In genomic region chr9:137085918-137086530, GRCh38 we compare ENCODE assay signal across 8 cellular contexts. TPM values are rescaled to one million over a fixed set of nuclear protein-coding genes. Genes with fewer than 3 reads are reported as not detected.
DNase-seq lines count a peak whose midpoint lies in the region; ATAC-seq and TF ChIP-seq lines count a peak whose summit lies in the region.

No MANE protein-coding gene starts in this region.

- DNase-seq in DMS53 (lab: John Stamatoyannopoulos, UW), result peak; percentile 68
- no peak for DNase-seq in DMS53 treated with DMSO at 0.1 percent for 48 hours (lab: John Stamatoyannopoulos, UW; ENCODE audit: unreplicated experiment)
- no peak for DNase-seq in endothelial cell (ENCODE audit: low spot score)

- H3K27me3 Mint-ChIP-seq in endothelial cell (ENCODE audit: unreplicated experiment), result peaks cover 23% of the 10 kb centered on the region

- peak overlapping the region; percentile 78 to 90 for H3K4me3 ChIP-seq in muscle layer of duodenum (ENCODE audit: low read depth in 1 of 2, low read length in 2 of 2)
- peak overlapping the region; percentile 68 for H3K4me3 ChIP-seq in urinary bladder (ENCODE audit: low read depth, low read length)

- H3K4me3 Mint-ChIP-seq in endothelial cell (ENCODE audit: unreplicated experiment), result peak overlapping the region; percentile 88

- no peaks in the 10 kb centered on the region for H3K27me3 ChIP-seq in muscle layer of duodenum (ENCODE audit: low read depth, low read length)

- H3K9me3 ChIP-seq in muscle layer of duodenum (ENCODE audit: control insufficient read depth in 1 of 2, low read length in 2 of 2), result no peaks in the 10 kb centered on the region

- peaks cover 12% of the 10 kb centered on the region for H3K4me1 Mint-ChIP-seq in endothelial cell (ENCODE audit: unreplicated experiment)

- H3K4me1 ChIP-seq in muscle layer of duodenum (ENCODE audit: control insufficient read depth in 1 of 2, insufficient read depth in 2 of 2, low read length in 2 of 2), result peaks cover 4 to 15% of the 10 kb centered on the region in 2 donors
- peaks cover 2% of the 10 kb centered on the region for H3K4me1 ChIP-seq in urinary bladder (ENCODE audit: insufficient read depth)

- H3K27ac Mint-ChIP-seq in endothelial cell (ENCODE audit: unreplicated experiment), result no peak overlapping the region

- H3K27ac ChIP-seq in muscle layer of duodenum (ENCODE audit: low read length), result peak overlapping the region; percentile 67
- peak overlapping the region; percentile 93 for H3K27ac ChIP-seq in urinary bladder (ENCODE audit: low read depth)

- H3K36me3 Mint-ChIP-seq in endothelial cell (ENCODE audit: low read depth, unreplicated experiment), result peaks cover 21% of the 10 kb centered on the region

- H3K36me3 ChIP-seq in muscle layer of duodenum (ENCODE audit: control insufficient read depth in 1 of 2, insufficient read depth in 2 of 2, low read length in 2 of 2) (peaks cover 7 to 25% of the 10 kb centered on the region in 2 donors), urinary bladder (ENCODE audit: insufficient read depth) (no peaks in the 10 kb centered on the region)

- H3K9me3 Mint-ChIP-seq in endothelial cell (ENCODE audit: unreplicated experiment), result no peaks in the 10 kb centered on the region

- under 1% methylated on average over 58 of the region's 58 CpGs for WGBS in urinary bladder

- ATAC-seq in HG03442 (IDR thresholded peaks at IDR 0.05; ENCODE audit: unreplicated experiment), result peak; percentile 3
- ATAC-seq in activated CD4-positive, CD25-positive, alpha-beta regulatory T cell treated with anti-CD3 and anti-CD28 coated beads, Interleukin-2, amount 50 U/mL, for 24 hours, result peak; percentile 0 to 1
- ATAC-seq in GM18858 (IDR thresholded peaks at IDR 0.05; ENCODE audit: unreplicated experiment), result no peak

- no peak for TF ChIP-seq CTCF in endothelial cell (IDR thresholded peaks at IDR 0.05; ENCODE audit: unreplicated experiment)

RNA-seq across cellular contexts. Expression of gene MAN1B1, which starts 0.8 kb away (rescaled TPM):
- total RNA-seq in endothelial cell (ENCODE audit: unreplicated experiment) (70.4 TPM), urinary bladder (29.1 TPM)
- polyA plus RNA-seq in urinary bladder, result 38.5 TPM

RNA-seq across cellular contexts. Expression of gene UAP1L1, which starts 8.7 kb away (rescaled TPM):
- 3.2 TPM for total RNA-seq in endothelial cell (ENCODE audit: unreplicated experiment)
- 4.0 TPM for total RNA-seq in urinary bladder
- polyA plus RNA-seq in urinary bladder, result 11.5 TPM

RNA-seq across cellular contexts. Expression of gene SAPCD2, which starts 15.7 kb away (rescaled TPM):
- total RNA-seq in endothelial cell (ENCODE audit: unreplicated experiment) (1.0 TPM), urinary bladder (3.2 TPM)
- 0.63 TPM for polyA plus RNA-seq in urinary bladder

RNA-seq across cellular contexts. Expression of gene DPP7, which starts 28.5 kb away (rescaled TPM):
- total RNA-seq in endothelial cell (ENCODE audit: unreplicated experiment) (6.1 TPM), urinary bladder (18.5 TPM)
- 162 TPM for polyA plus RNA-seq in urinary bladder

RNA-seq across cellular contexts. Expression of gene ENTPD2, which starts 32.2 kb away (rescaled TPM):
- total RNA-seq in endothelial cell (ENCODE audit: unreplicated experiment) (55.6 TPM), urinary bladder (6.4 TPM)
- polyA plus RNA-seq in urinary bladder, result 2.8 TPM
